Comparison of ENCODE assay signal across 16 cellular contexts in genomic region chr11:62577046-62577708, GRCh38. TPM values are rescaled to one million over a fixed set of nuclear protein-coding genes. Genes with fewer than 3 reads are reported as not detected.
DNase-seq lines count a peak whose midpoint lies in the region; ATAC-seq and TF ChIP-seq lines count a peak whose summit lies in the region.
"Had no signal": no experiment of that assay in that cellular context is flagged by ENCODE, and none has a peak within 500 bp of the region (broad histone marks: within the 10 kb centered on the region; RNA-seq: fewer than 3 reads in every experiment).

No MANE protein-coding gene starts in this region.

- no peaks in the 10 kb centered on the region for H3K27me3 ChIP-seq in testis
- H3K27me3 ChIP-seq: cardiac muscle cell had no signal

- no peak overlapping the region for H3K4me3 ChIP-seq in testis
- H3K4me3 ChIP-seq: cardiac muscle cell had no signal

- H3K9me3 ChIP-seq in testis: no peaks in the 10 kb centered on the region

- intact Hi-C loops in testis (cut with DNase I; ENCODE audit: low total_unique reads): no loop called here

- H3K4me3 Mint-ChIP-seq in T-helper 2 cell treated with Interferon-gamma antibody and Interleukin-4, amounts not matched to agents 5 μg/mL and 100 μg/mL, for 36 hours: no peak overlapping the region
- H3K4me3 Mint-ChIP-seq in endothelial cell (ENCODE audit: unreplicated experiment) (peak overlapping the region; percentile 85), mesothelial cell of epicardium (no peak overlapping the region)
- H3K4me3 Mint-ChIP-seq: H9; stimulated activated naive CD8-positive, alpha-beta T cell treated with anti-CD3 and anti-CD28 coated beads, Interleukin-15, amount 100 ng/mL, for 72 hours; WTC11 had no signal

- 71 to 74% methylated on average over 8 to 12 of the region's 12 CpGs for WGBS in testis, 2 donors

- H3K4me1 Mint-ChIP-seq in T-helper 2 cell treated with Interferon-gamma antibody and Interleukin-4, amounts not matched to agents 5 μg/mL and 100 μg/mL, for 36 hours (ENCODE audit: low read depth): peaks cover 22% of the 10 kb centered on the region
- H3K4me1 Mint-ChIP-seq in endothelial cell (ENCODE audit: unreplicated experiment) (peaks cover 56% of the 10 kb centered on the region), mesothelial cell of epicardium (peaks cover 38% of the 10 kb centered on the region)

- TF ChIP-seq CTCF in endothelial cell (IDR thresholded peaks at IDR 0.05; ENCODE audit: unreplicated experiment): no peak
- no peak for TF ChIP-seq CTCF in mesothelial cell of epicardium (IDR thresholded peaks at IDR 0.05; ENCODE audit: unreplicated experiment)
- no peak for TF ChIP-seq CTCF in testis (IDR thresholded peaks at IDR 0.05)

- peak overlapping the region; percentile 15 to 25 for H3K27ac ChIP-seq in testis
- H3K27ac ChIP-seq: cardiac muscle cell had no signal

- H3K27ac Mint-ChIP-seq in T-helper 2 cell treated with Interferon-gamma antibody and Interleukin-4, amounts not matched to agents 5 μg/mL and 100 μg/mL, for 36 hours: peak overlapping the region; percentile 42
- H3K27ac Mint-ChIP-seq in endothelial cell (ENCODE audit: unreplicated experiment) (peak overlapping the region; percentile 99), mesothelial cell of epicardium (peak overlapping the region; percentile 55)
- H3K27ac Mint-ChIP-seq: WTC11 had no signal

- H3K36me3 Mint-ChIP-seq in T-helper 2 cell treated with Interferon-gamma antibody and Interleukin-4, amounts not matched to agents 5 μg/mL and 100 μg/mL, for 36 hours (ENCODE audit: low read depth): peaks cover 41% of the 10 kb centered on the region
- peaks cover 31% of the 10 kb centered on the region for H3K36me3 Mint-ChIP-seq in endothelial cell (ENCODE audit: low read depth, unreplicated experiment)
- H3K36me3 Mint-ChIP-seq in mesothelial cell of epicardium: peaks cover 17% of the 10 kb centered on the region

- H3K4me1 ChIP-seq in testis: peaks cover 35% of the 10 kb centered on the region

- DNase-seq in T-helper 2 cell treated with Interferon-gamma antibody and Interleukin-4, amounts not matched to agents 5 μg/mL and 100 μg/mL, for 36 hours (ENCODE audit: low spot score): no peak
- no peak for DNase-seq in T-helper 2 cell
- peak; percentile 35 for DNase-seq in endothelial cell (ENCODE audit: low spot score)
- no peak for DNase-seq in mesothelial cell of epicardium (ENCODE audit: low spot score in 2 of 2, unreplicated experiment in 2 of 2)
- DNase-seq in testis: no peak
- no peak for DNase-seq in NOMO-1 (lab: John Stamatoyannopoulos, UW; ENCODE audit: unreplicated experiment in 2 of 2)
- DNase-seq: H9; NCI-H1105; NCI-H524; SIG-M5; stimulated activated CD4-positive, alpha-beta T cell treated with anti-CD3 and anti-CD28 coated beads, Interleukin-4, amount 100 ng/mL, for 1 hour; stimulated activated naive CD8-positive, alpha-beta T cell treated with anti-CD3 and anti-CD28 coated beads, Interleukin-15, amount 100 ng/mL, for 72 hours had no signal

- H3K36me3 ChIP-seq in testis (ENCODE audit: low read depth, missing control alignments): no peaks in the 10 kb centered on the region

- no peaks in the 10 kb centered on the region for H3K27me3 Mint-ChIP-seq in T-helper 2 cell treated with Interferon-gamma antibody and Interleukin-4, amounts not matched to agents 5 μg/mL and 100 μg/mL, for 36 hours (ENCODE audit: low read depth)
- H3K27me3 Mint-ChIP-seq in endothelial cell (ENCODE audit: unreplicated experiment) (peaks cover 10% of the 10 kb centered on the region), mesothelial cell of epicardium (ENCODE audit: low read depth) (no peaks in the 10 kb centered on the region)
- H3K27me3 Mint-ChIP-seq: stimulated activated naive CD8-positive, alpha-beta T cell treated with anti-CD3 and anti-CD28 coated beads, Interleukin-15, amount 100 ng/mL, for 72 hours had no signal

- TF ChIP-seq POLR2A in testis (IDR thresholded peaks at IDR 0.05): no peak

- ATAC-seq in GM18861 (IDR thresholded peaks at IDR 0.05; ENCODE audit: unreplicated experiment) (no peak), GM18498 (IDR thresholded peaks at IDR 0.05; ENCODE audit: unreplicated experiment) (no peak)
- ATAC-seq: stimulated activated naive CD8-positive, alpha-beta T cell treated with anti-CD3 and anti-CD28 coated beads, Interleukin-15, amount 100 ng/mL, for 72 hours; WTC11 had no signal

- no peaks in the 10 kb centered on the region for H3K9me3 Mint-ChIP-seq in T-helper 2 cell treated with Interferon-gamma antibody and Interleukin-4, amounts not matched to agents 5 μg/mL and 100 μg/mL, for 36 hours
- H3K9me3 Mint-ChIP-seq in endothelial cell (ENCODE audit: unreplicated experiment) (no peaks in the 10 kb centered on the region), mesothelial cell of epicardium (no peaks in the 10 kb centered on the region)
- H3K9me3 Mint-ChIP-seq: H9; stimulated activated naive CD8-positive, alpha-beta T cell treated with anti-CD3 and anti-CD28 coated beads, Interleukin-15, amount 100 ng/mL, for 72 hours; WTC11 had no signal

RNA-seq across cellular contexts. Expression of gene EEF1G, which starts 3.5 kb away (rescaled TPM):
- total RNA-seq in endothelial cell (ENCODE audit: unreplicated experiment) (1,951 TPM), mesothelial cell of epicardium (1,747 to 1,829 TPM (median 1,814 TPM) in 3 replicates), testis (100 to 1,000 TPM; 607 to 868 TPM)
- polyA plus RNA-seq in testis (ENCODE audit: insufficient read depth, low read depth, low replicate concordance): 1,165 TPM

RNA-seq across cellular contexts. Expression of gene TUT1, which starts 14.1 kb away (rescaled TPM):
- total RNA-seq in endothelial cell (ENCODE audit: unreplicated experiment): 21.2 TPM
- total RNA-seq in mesothelial cell of epicardium: 23.7 to 26.0 TPM (median 24.2 TPM) in 3 replicates
- 10 to 100 TPM; 24.3 to 30.0 TPM for total RNA-seq in testis
- 25.0 TPM for polyA plus RNA-seq in testis (ENCODE audit: insufficient read depth, low read depth, low replicate concordance)

RNA-seq across cellular contexts. Expression of gene MTA2, which starts 24.5 kb away (rescaled TPM):
- total RNA-seq in endothelial cell (ENCODE audit: unreplicated experiment): 157 TPM
- 121 to 126 TPM (median 124 TPM) in 3 replicates for total RNA-seq in mesothelial cell of epicardium
- total RNA-seq in testis: 100 to 1,000 TPM in 1 of 2 donors, 10 to 100 TPM in 1; 97.2 to 115 TPM
- 87.6 TPM for polyA plus RNA-seq in testis (ENCODE audit: insufficient read depth, low read depth, low replicate concordance)

RNA-seq across cellular contexts. Expression of gene AHNAK, which starts 30.6 kb away (rescaled TPM):
- total RNA-seq in endothelial cell (ENCODE audit: unreplicated experiment) (136 TPM), mesothelial cell of epicardium (456 to 481 TPM (median 480 TPM) in 3 replicates), testis (100 to 1,000 TPM; 137 to 148 TPM)
- 95.8 TPM for polyA plus RNA-seq in testis (ENCODE audit: insufficient read depth, low read depth, low replicate concordance)

RNA-seq across cellular contexts. Expression of gene EML3, which starts 35.4 kb away (rescaled TPM):
- total RNA-seq in endothelial cell (ENCODE audit: unreplicated experiment): 98.6 TPM
- 52.2 to 54.3 TPM (median 53.3 TPM) in 3 replicates for total RNA-seq in mesothelial cell of epicardium
- total RNA-seq in testis: 10 to 100 TPM; 39.3 to 57.8 TPM
- polyA plus RNA-seq in testis (ENCODE audit: insufficient read depth, low read depth, low replicate concordance): 29.3 TPM

Comparison
In these comparisons a context has a peak if more than half of its experiments do, and no peak if none do; other contexts are left out.
1. H3K27ac Mint-ChIP-seq: peak in every context shown above with its lines; median percentile 99 in endothelial cell; 55 in mesothelial cell of epicardium; 42 in T-helper 2 cell treated with Interferon-gamma antibody and Interleukin-4, amounts not matched to agents 5 μg/mL and 100 μg/mL, for 36 hours.